Comparison of ENCODE assay signal across 1 cellular context in the genomic region with DNA sequence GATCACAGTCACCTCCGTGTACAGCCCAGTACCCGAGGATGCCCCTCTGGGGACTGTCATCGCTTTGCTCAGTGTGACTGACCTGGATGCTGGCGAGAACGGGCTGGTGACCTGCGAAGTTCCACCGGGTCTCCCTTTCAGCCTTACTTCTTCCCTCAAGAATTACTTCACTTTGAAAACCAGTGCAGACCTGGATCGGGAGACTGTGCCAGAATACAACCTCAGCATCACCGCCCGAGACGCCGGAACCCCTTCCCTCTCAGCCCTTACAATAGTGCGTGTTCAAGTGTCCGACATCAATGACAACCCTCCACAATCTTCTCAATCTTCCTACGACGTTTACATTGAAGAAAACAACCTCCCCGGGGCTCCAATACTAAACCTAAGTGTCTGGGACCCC.
TF ChIP-seq lines count a peak whose summit lies in the region.

No MANE protein-coding gene starts in this region.

TF ChIP-seq in HEK293T, 16 proteins besides CTCF, POLR2A, EP300 and RAD21 (continued from another document):
- TF ChIP-seq CTBP1 (IDR thresholded peaks at IDR 0.05; ENCODE audit: borderline replicate concordance), result no peak
- no peak for TF ChIP-seq ZNF384 (IDR thresholded peaks at IDR 0.05)
- TF ChIP-seq SP1 (IDR thresholded peaks at IDR 0.05), result no peak
- no peak for TF ChIP-seq HDGF (IDR thresholded peaks at IDR 0.05; ENCODE audit: borderline replicate concordance)
- no peak for TF ChIP-seq L3MBTL2 (conservative IDR thresholded peaks at IDR 0.05)
- TF ChIP-seq FOXK2 (IDR thresholded peaks at IDR 0.05), result no peak
- TF ChIP-seq SUZ12 (IDR thresholded peaks at IDR 0.05), result no peak
- TF ChIP-seq ELF4 (IDR thresholded peaks at IDR 0.05), result no peak
- TF ChIP-seq FOXM1 (IDR thresholded peaks at IDR 0.05; ENCODE audit: borderline replicate concordance), result no peak
- TF ChIP-seq ARNT (IDR thresholded peaks at IDR 0.05), result no peak
- no peak for TF ChIP-seq FOXA1 (IDR thresholded peaks at IDR 0.05)
- no peak for TF ChIP-seq TARDBP (IDR thresholded peaks at IDR 0.05)
- TF ChIP-seq BHLHE40 (IDR thresholded peaks at IDR 0.05; ENCODE audit: borderline replicate concordance), result no peak
TF ChIP-seq in HEK293T: peak in this region for 0.
